10 cellular contexts compared by ENCODE assay signal in the genomic region with DNA sequence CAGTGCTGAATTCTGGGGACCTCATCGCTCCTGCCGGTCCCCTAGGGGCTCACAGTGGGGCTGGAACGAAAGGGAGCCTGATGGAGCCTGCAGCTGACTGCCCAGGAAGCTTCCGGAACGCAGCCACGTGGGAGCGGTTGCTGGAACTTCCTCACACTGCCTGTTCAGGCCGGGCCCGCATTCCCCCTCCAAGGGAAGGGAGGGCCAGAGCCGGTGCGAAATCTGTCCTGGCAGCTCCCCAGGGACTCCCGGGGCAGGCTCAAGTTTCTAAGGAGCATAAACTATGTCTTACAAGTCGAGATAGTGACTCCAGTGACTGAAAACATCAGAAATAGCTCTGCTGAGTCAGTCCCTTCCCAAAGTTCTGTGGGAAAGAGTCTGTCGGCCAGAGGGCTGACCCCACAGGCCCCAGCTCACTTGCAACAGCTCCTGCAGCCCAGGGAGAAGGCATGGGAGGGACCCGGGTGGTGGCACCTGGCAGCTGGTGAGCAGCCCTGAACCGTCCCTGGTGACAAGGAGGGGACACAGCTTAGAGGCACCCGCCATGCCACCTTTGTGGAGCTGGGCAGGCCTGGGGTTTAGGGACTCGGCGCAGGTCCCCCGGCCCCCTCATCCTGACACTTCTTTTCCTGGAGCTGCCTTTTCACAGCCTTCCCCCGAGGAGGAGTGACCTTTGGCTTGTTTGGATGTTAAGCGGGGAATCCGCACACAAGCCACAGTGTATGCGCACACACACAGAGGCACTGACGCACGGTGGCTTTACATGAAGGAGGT. TPM values are rescaled to one million over a fixed set of nuclear protein-coding genes. Genes with fewer than 3 reads are reported as not detected.
A peak's percentile ranks its signal among the peaks of the same experiment; 100 is the strongest.
DNase-seq lines count a peak whose midpoint lies in the region; ATAC-seq and TF ChIP-seq lines count a peak whose summit lies in the region.
"Had no signal": no experiment of that assay in that cellular context is flagged by ENCODE, and none has a peak within 500 bp of the region (broad histone marks: within the 10 kb centered on the region; RNA-seq: fewer than 3 reads in every experiment).

No MANE protein-coding gene starts in this region.

- no peaks in the 10 kb centered on the region for H3K79me2 ChIP-seq in PC-3 (ENCODE audit: low read length)

- no peak overlapping the region for H4K8ac ChIP-seq in neuronal stem cell (ENCODE audit: low read depth, low read length)

- H3K4me1 Mint-ChIP-seq in glutamatergic neuron (ENCODE audit: low read depth, unreplicated experiment), result peaks cover 2% of the 10 kb centered on the region

- peaks cover 14% of the 10 kb centered on the region for H3K9me3 Mint-ChIP-seq in glutamatergic neuron (ENCODE audit: unreplicated experiment)

- no peaks in the 10 kb centered on the region for H4K20me1 ChIP-seq in PC-3 (ENCODE audit: low read length)

- no peaks in the 10 kb centered on the region for H3F3A ChIP-seq in PC-3 (ENCODE audit: low read length, unreplicated experiment)

- no peak overlapping the region for H3K27ac ChIP-seq in PC-3 (ENCODE audit: low read length)
- H3K27ac ChIP-seq in neuronal stem cell (replicated peaks; ENCODE audit: low read length), result no peak overlapping the region

- H3K4me3 Mint-ChIP-seq in glutamatergic neuron (ENCODE audit: unreplicated experiment), result no peak overlapping the region

- DNase-seq in BJ (ENCODE audit: low read depth) (peak; percentile 83), PC-3 (peak; percentile 4), fibroblast of pulmonary artery (ENCODE audit: low read depth) (peak; percentile 98), neuronal stem cell (ENCODE audit: low spot score) (no peak), SHP77 treated with DMSO at 0.1 percent for 48 hours (lab: John Stamatoyannopoulos, UW) (no peak), iPS-NIHi7 (ENCODE audit: extremely low spot score) (no peak), glutamatergic neuron (no peak)
- DNase-seq: Karpas-422, retina had no signal

- POLR2A ChIA-PET in BJ (lab: Charles Lee) (no interaction called here), PC-3 (lab: Charles Lee; ENCODE audit: unreplicated experiment) (no interaction called here)

- H3K27me3 Mint-ChIP-seq in glutamatergic neuron (ENCODE audit: unreplicated experiment), result peaks cover 15% of the 10 kb centered on the region

- H3K4me3 ChIP-seq in BJ (ENCODE audit: low read depth, low read length), result no peak overlapping the region
- H3K4me3 ChIP-seq in PC-3 (ENCODE audit: low read length), result no peak overlapping the region
- H3K4me3 ChIP-seq in fibroblast of pulmonary artery (replicated peaks; ENCODE audit: low read depth, low read length), result no peak overlapping the region
- H3K4me3 ChIP-seq in neuronal stem cell (ENCODE audit: low read length in 2 of 2), result no peak overlapping the region

- peaks cover 8% of the 10 kb centered on the region for H3K36me3 Mint-ChIP-seq in glutamatergic neuron (ENCODE audit: unreplicated experiment)

- peak; percentile 24; the same call in 1 of the 2 replicates for ATAC-seq in PC-3
- ATAC-seq in GM19395 (IDR thresholded peaks at IDR 0.05; ENCODE audit: unreplicated experiment), result no peak

- no CpG with 5 or more reads among the region's 26 CpGs for WGBS in neuronal stem cell (ENCODE audit: extremely low coverage in 2 of 2, insufficient read length in 2 of 2, insufficient replicate concordance in 1 of 2), 2 donors

- no peak overlapping the region for H2AFZ ChIP-seq in PC-3 (ENCODE audit: low read length)
- no peak overlapping the region for H2AFZ ChIP-seq in neuronal stem cell (ENCODE audit: low read length)

- H3K79me1 ChIP-seq in neuronal stem cell (ENCODE audit: low read depth, low read length), result no peaks in the 10 kb centered on the region

- peak overlapping the region; percentile 60 for H3K14ac ChIP-seq in neuronal stem cell (ENCODE audit: low read length)

- peak overlapping the region; percentile 90 for H2BK15ac ChIP-seq in neuronal stem cell (ENCODE audit: low read length)

- H3K23ac ChIP-seq in neuronal stem cell (ENCODE audit: low read depth, low read length, poor library complexity), result peak overlapping the region; percentile 63

- no peak overlapping the region for H3K4me2 ChIP-seq in PC-3 (ENCODE audit: low read length)
- H3K4me2 ChIP-seq in neuronal stem cell (ENCODE audit: insufficient read depth, low read length, poor library complexity, severe bottlenecking), result no peak overlapping the region

- no peak overlapping the region for H2BK120ac ChIP-seq in neuronal stem cell (ENCODE audit: low read depth, low read length)

- H3K27me3 ChIP-seq in BJ (ENCODE audit: control insufficient read depth, insufficient read depth, low read length) (no peaks in the 10 kb centered on the region), PC-3 (ENCODE audit: low read length) (no peaks in the 10 kb centered on the region), neuronal stem cell (ENCODE audit: control insufficient read depth in 3 of 3, insufficient read depth in 3 of 3, low read depth in 1 of 3, low read length in 3 of 3) (no peaks in the 10 kb centered on the region)

- BruUV-seq in PC-3 (replicated peaks; lab: Mats Ljungman, UMichigan), result no TSS peak

- no peak overlapping the region for H3K9ac ChIP-seq in PC-3 (ENCODE audit: low read length)
- peak overlapping the region; percentile 16 for H3K9ac ChIP-seq in neuronal stem cell (ENCODE audit: low read depth, low read length, poor library complexity)

- H2AK5ac ChIP-seq in neuronal stem cell (ENCODE audit: low read depth, low read length), result peak overlapping the region; percentile 99

- H3K9me3 ChIP-seq in PC-3 (ENCODE audit: low read length), result no peaks in the 10 kb centered on the region
- peaks cover 0 to 16% of the 10 kb centered on the region in 2 donors for H3K9me3 ChIP-seq in neuronal stem cell (replicated peaks in 1 of 2; ENCODE audit: control insufficient read depth in 2 of 2, insufficient read depth in 1 of 2, low read depth in 1 of 2, low read length in 2 of 2)

- H4K91ac ChIP-seq in neuronal stem cell (ENCODE audit: low read depth, low read length, poor library complexity), result no peak overlapping the region

- no peaks in the 10 kb centered on the region for H3K9me2 ChIP-seq in PC-3 (replicated peaks; ENCODE audit: low read length)

- no peaks in the 10 kb centered on the region for H3K36me3 ChIP-seq in BJ (ENCODE audit: control insufficient read depth, insufficient read depth, low read length)
- H3K36me3 ChIP-seq in PC-3 (ENCODE audit: low read depth, low read length), result no peaks in the 10 kb centered on the region
- H3K36me3 ChIP-seq in neuronal stem cell (replicated peaks in 1 of 2; ENCODE audit: control insufficient read depth in 2 of 2, insufficient read depth in 2 of 2, low read length in 2 of 2), result peaks cover 0 to 4% of the 10 kb centered on the region in 2 donors

- CTCF ChIA-PET in BJ (lab: Yijun Ruan, JAX) (interaction anchor here (0.9 kb wide), 1 partner anchor 48 kb away, joined by 4 read pairs; a partner anchor contains a TSS), PC-3 (lab: Charles Lee) (interaction anchor here (0.5 kb wide), 1 partner anchor 1028 kb away, joined by 4 read pairs; no protein-coding TSS in a partner anchor)

- H3K4ac ChIP-seq in neuronal stem cell (ENCODE audit: low read length), result no peak overlapping the region

- H3K27ac Mint-ChIP-seq in glutamatergic neuron (ENCODE audit: unreplicated experiment), result no peak overlapping the region

- intact Hi-C loops in PC-3 (cut with micrococcal nuclease), result no loop called here

- peak overlapping the region; percentile 85 for H3K18ac ChIP-seq in neuronal stem cell (ENCODE audit: low read length)

- H2BK5ac ChIP-seq in neuronal stem cell (ENCODE audit: low read length), result peak overlapping the region; percentile 55

- no peak for TF ChIP-seq CTCF in BJ (IDR thresholded peaks at IDR 0.05; ENCODE audit: insufficient read depth, low read depth, low read length)
- TF ChIP-seq CTCF in PC-3 (conservative IDR thresholded peaks at IDR 0.05; ENCODE audit: low read depth, low read length), result no peak
- no peak for TF ChIP-seq CTCF in fibroblast of pulmonary artery (IDR thresholded peaks at IDR 0.05; ENCODE audit: low read length, missing control alignments)
- TF ChIP-seq CTCF in glutamatergic neuron (IDR thresholded peaks at IDR 0.05; ENCODE audit: partially characterized antibody, unreplicated experiment), result no peak

- H2BK12ac ChIP-seq in neuronal stem cell (ENCODE audit: low read length), result no peak overlapping the region

- H3K4me1 ChIP-seq in PC-3 (ENCODE audit: insufficient read depth, low read length) (no peaks in the 10 kb centered on the region), neuronal stem cell (ENCODE audit: control insufficient read depth in 2 of 2, insufficient read depth in 1 of 2, low read depth in 1 of 2, low read length in 2 of 2) (no peaks in the 10 kb centered on the region)

RNA-seq across cellular contexts. Expression of a gene that starts 47.6 kb away (rescaled TPM):
- polyA plus RNA-seq in BJ (2011; rRNA removed), result 10.0 and 17.4 TPM in 2 replicates
- polyA minus RNA-seq in BJ (2011; rRNA and poly(A)+ RNA removed), result 55.6 and 66.4 TPM in 2 replicates
- 16.1 and 18.4 TPM in 2 replicates for total RNA-seq in PC-3 (2014; rRNA removed)
- 6.2 TPM for polyA plus RNA-seq in neuronal stem cell (2013, experiment 1 of 2)
- polyA plus RNA-seq in neuronal stem cell (2013, experiment 2 of 2), result 5.7 TPM
- 7.6 TPM for total RNA-seq in glutamatergic neuron (ENCODE audit: unreplicated experiment)

Comparison
In these comparisons a context has a peak if more than half of its experiments do, and no peak if none do; other contexts are left out.
1. DNase-seq: peak in BJ (single experiment), PC-3 (single experiment) and fibroblast of pulmonary artery (single experiment); none in neuronal stem cell (single experiment), SHP77 treated with DMSO at 0.1 percent for 48 hours (single experiment), iPS-NIHi7 (single experiment) and glutamatergic neuron (single experiment).